Comparison of ENCODE assay signal across 20 cellular contexts in genomic region chr10:51657481-51657880, GRCh38.
"Had no signal": no experiment of that assay in that cellular context is flagged by ENCODE, and none has a peak within 500 bp of the region (broad histone marks: within the 10 kb centered on the region; RNA-seq: fewer than 3 reads in every experiment).

No MANE protein-coding gene starts in this region.

- H3K27ac ChIP-seq: epithelial cell of prostate, esophagus squamous epithelium, gastroesophageal sphincter, lower lobe of right lung, parathyroid adenoma, prostate gland, right lobe of liver, tibial artery, upper lobe of left lung, uterus had no signal

- ATAC-seq: effector memory CD8-positive, alpha-beta T cell; gastroesophageal sphincter; left lobe of liver; lower lobe of right lung; natural killer cell treated with Interleukin-12 subunit alpha and Interleukin-12 subunit beta and Interleukin-15 and Interleukin-18, amount 100 ng/mL, for 72 hours; stimulated activated memory B cell treated with anti-CD40 and anti-IgM and Interleukin-4, amounts not matched to agents 10 μg/mL and 1 μg/mL and 100 μg/mL, for 72 hours had no signal

- H3K27me3 ChIP-seq: esophagus squamous epithelium, gastroesophageal sphincter, right lobe of liver, tibial artery, upper lobe of left lung, uterus had no signal

- H3K36me3 ChIP-seq: esophagus squamous epithelium, gastroesophageal sphincter, lower lobe of right lung, prostate gland, right lobe of liver, tibial artery, upper lobe of left lung, uterus had no signal

- H3K4me3 ChIP-seq: esophagus squamous epithelium, gastroesophageal sphincter, lower lobe of right lung, prostate gland, right lobe of liver, tibial artery, upper lobe of left lung, uterus had no signal

- H3K4me1 ChIP-seq: esophagus squamous epithelium, lower lobe of right lung, parathyroid adenoma, prostate gland, right lobe of liver had no signal

- H3K9me3 ChIP-seq: esophagus squamous epithelium, gastroesophageal sphincter, lower lobe of right lung, prostate gland, tibial artery, upper lobe of left lung, uterus had no signal

- DNase-seq: effector memory CD8-positive, alpha-beta T cell; esophagus squamous epithelium; foreskin fibroblast; glutamatergic neuron; immature natural killer cell; lower lobe of right lung; midbrain; retina; right lobe of liver; stimulated activated CD4-positive, alpha-beta T cell treated with anti-CD3 and anti-CD28 coated beads, Interleukin-4, amount 100 ng/mL, for 24 hours; tibial artery; upper lobe of left lung; uterus had no signal
